15 cellular contexts compared by ENCODE assay signal in the genomic region with DNA sequence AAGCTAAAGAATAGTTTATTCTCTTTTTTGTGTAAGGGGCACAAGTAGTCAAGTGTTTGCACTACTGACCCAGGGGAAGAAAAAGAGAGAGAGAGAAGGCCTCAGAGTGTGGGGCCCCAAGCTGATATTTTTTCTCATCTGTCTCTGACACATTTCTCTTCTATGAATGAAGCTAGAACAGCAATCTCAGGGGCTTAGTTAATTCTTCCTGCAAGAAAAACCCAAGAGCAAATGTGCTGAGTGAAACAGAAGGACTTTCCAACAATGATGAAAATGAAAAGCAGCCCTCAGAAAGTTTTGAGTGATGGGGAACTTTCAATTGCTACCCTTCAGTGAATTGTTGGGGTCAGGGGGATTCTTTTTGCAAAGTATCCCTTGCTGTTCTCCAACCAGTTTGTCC. TPM values are rescaled to one million over a fixed set of nuclear protein-coding genes. Genes with fewer than 3 reads are reported as not detected.
DNase-seq lines count a peak whose midpoint lies in the region; ATAC-seq and TF ChIP-seq lines count a peak whose summit lies in the region.
"Had no signal": no experiment of that assay in that cellular context is flagged by ENCODE, and none has a peak within 500 bp of the region (broad histone marks: within the 10 kb centered on the region; RNA-seq: fewer than 3 reads in every experiment).

No MANE protein-coding gene starts in this region.

- POLR2A ChIA-PET in activated CD8-positive, alpha-beta T cell treated with anti-CD3 and anti-CD28 coated beads, Interleukin-2, amount 10 ng/mL, durations not matched to agents 7 days and 5 days (lab: Charles Lee), result interaction anchor here (1.2 to 1.5 kb wide), 2 partner anchors 10 to 62 kb away, joined by 5 read pairs; no protein-coding TSS in a partner anchor

- DNase-seq in activated naive CD4-positive, alpha-beta T cell treated with anti-CD3 and anti-CD28 coated beads for 36 hours, result no peak
- no peak for DNase-seq in activated naive CD4-positive, alpha-beta T cell treated with anti-CD3 and anti-CD28 coated beads, Interleukin-2, amount 50 U/mL, for 16 hours
- DNase-seq in activated CD8-positive, alpha-beta T cell treated with anti-CD3 and anti-CD28 coated beads, Interleukin-2, amount 10 ng/mL, durations not matched to agents 7 days and 5 days, result no peak
- DNase-seq in natural killer cell (no peak), BE2C (no peak), NCI-H128 (lab: John Stamatoyannopoulos, UW; ENCODE audit: unreplicated experiment) (no peak)
- DNase-seq: GDM1, NCI-H1105 treated with DMSO at 0.1 percent for 48 hours, NCI-H187, NCI-H226, NCI-H524 treated with DMSO at 0.1 percent for 48 hours had no signal

- intact Hi-C loops in activated naive CD4-positive, alpha-beta T cell treated with anti-CD3 and anti-CD28 coated beads for 36 hours (cut with micrococcal nuclease), result loop anchor here (1.0 kb wide), 2 partner anchors 9 to 63 kb away; a partner anchor contains a TSS
- intact Hi-C loops in natural killer cell (cut with micrococcal nuclease), result no loop called here

- no peak overlapping the region for H3K4me3 Mint-ChIP-seq in activated naive CD4-positive, alpha-beta T cell treated with anti-CD3 and anti-CD28 coated beads for 36 hours
- H3K4me3 Mint-ChIP-seq in activated CD8-positive, alpha-beta T cell treated with anti-CD3 and anti-CD28 coated beads, Interleukin-2, amount 10 ng/mL, durations not matched to agents 7 days and 5 days, result no peak overlapping the region
- H3K4me3 Mint-ChIP-seq in natural killer cell, result peak overlapping the region; percentile 53

- no peaks in the 10 kb centered on the region for H3K27me3 Mint-ChIP-seq in activated naive CD4-positive, alpha-beta T cell treated with anti-CD3 and anti-CD28 coated beads for 36 hours (ENCODE audit: low read depth)
- H3K27me3 Mint-ChIP-seq in activated CD8-positive, alpha-beta T cell treated with anti-CD3 and anti-CD28 coated beads, Interleukin-2, amount 10 ng/mL, durations not matched to agents 7 days and 5 days (ENCODE audit: low read depth), result no peaks in the 10 kb centered on the region
- no peaks in the 10 kb centered on the region for H3K27me3 Mint-ChIP-seq in natural killer cell (ENCODE audit: low read depth in 2 of 2)

- no peaks in the 10 kb centered on the region for H3K36me3 ChIP-seq in BE2C

- no peaks in the 10 kb centered on the region for H3K9me3 Mint-ChIP-seq in activated naive CD4-positive, alpha-beta T cell treated with anti-CD3 and anti-CD28 coated beads for 36 hours
- peaks cover 3% of the 10 kb centered on the region for H3K9me3 Mint-ChIP-seq in activated CD8-positive, alpha-beta T cell treated with anti-CD3 and anti-CD28 coated beads, Interleukin-2, amount 10 ng/mL, durations not matched to agents 7 days and 5 days (ENCODE audit: insufficient read depth)
- peaks cover 0 to 2% of the 10 kb centered on the region in 2 donors for H3K9me3 Mint-ChIP-seq in natural killer cell
- H3K9me3 Mint-ChIP-seq: IgD-negative memory B cell had no signal

- CTCF ChIA-PET in activated naive CD4-positive, alpha-beta T cell treated with anti-CD3 and anti-CD28 coated beads for 36 hours (lab: Charles Lee), result interaction anchor here (1.0 kb wide), 1 partner anchor 57 kb away, joined by 3 read pairs; no protein-coding TSS in a partner anchor
- CTCF ChIA-PET in activated CD8-positive, alpha-beta T cell treated with anti-CD3 and anti-CD28 coated beads, Interleukin-2, amount 10 ng/mL, durations not matched to agents 7 days and 5 days (lab: Charles Lee), result interaction anchor here (0.9 to 1.6 kb wide), 3 partner anchors 11 to 328 kb away, joined by 3 to 4 read pairs (median 4); no protein-coding TSS in a partner anchor

- ATAC-seq in activated CD8-positive, alpha-beta T cell treated with anti-CD3 and anti-CD28 coated beads, Interleukin-2, amount 10 ng/mL, durations not matched to agents 7 days and 5 days, result no peak
- ATAC-seq in natural killer cell (no peak), GM21447 (IDR thresholded peaks at IDR 0.05; ENCODE audit: unreplicated experiment) (no peak)
- ATAC-seq: Panc1 had no signal

- TF ChIP-seq CTCF in natural killer cell (IDR thresholded peaks at IDR 0.05) (no peak), BE2C (IDR thresholded peaks at IDR 0.05; ENCODE audit: low read depth, low read length) (no peak)

- H3K27ac Mint-ChIP-seq in activated naive CD4-positive, alpha-beta T cell treated with anti-CD3 and anti-CD28 coated beads for 36 hours, result peak overlapping the region; percentile 74
- H3K27ac Mint-ChIP-seq in activated CD8-positive, alpha-beta T cell treated with anti-CD3 and anti-CD28 coated beads, Interleukin-2, amount 10 ng/mL, durations not matched to agents 7 days and 5 days, result peak overlapping the region; percentile 49
- H3K27ac Mint-ChIP-seq in natural killer cell, result peak overlapping the region in 1 of 2 donors; percentile 20
- H3K27ac Mint-ChIP-seq: IgD-negative memory B cell had no signal

- H3K4me1 Mint-ChIP-seq in activated naive CD4-positive, alpha-beta T cell treated with anti-CD3 and anti-CD28 coated beads for 36 hours (ENCODE audit: low read depth), result peaks cover 39% of the 10 kb centered on the region
- H3K4me1 Mint-ChIP-seq in activated CD8-positive, alpha-beta T cell treated with anti-CD3 and anti-CD28 coated beads, Interleukin-2, amount 10 ng/mL, durations not matched to agents 7 days and 5 days (ENCODE audit: low read depth), result peaks cover 36% of the 10 kb centered on the region
- H3K4me1 Mint-ChIP-seq in natural killer cell, result peaks cover 15 to 47% of the 10 kb centered on the region in 2 donors

- H3K4me1 ChIP-seq in BE2C, result no peaks in the 10 kb centered on the region

- H3K36me3 Mint-ChIP-seq in activated naive CD4-positive, alpha-beta T cell treated with anti-CD3 and anti-CD28 coated beads for 36 hours (ENCODE audit: low read depth), result no peaks in the 10 kb centered on the region
- H3K36me3 Mint-ChIP-seq in activated CD8-positive, alpha-beta T cell treated with anti-CD3 and anti-CD28 coated beads, Interleukin-2, amount 10 ng/mL, durations not matched to agents 7 days and 5 days (ENCODE audit: low read depth), result peaks cover 11% of the 10 kb centered on the region
- H3K36me3 Mint-ChIP-seq in natural killer cell, result no peaks in the 10 kb centered on the region

- H3K4me3 ChIP-seq in BE2C (ENCODE audit: low read depth, low read length), result no peak overlapping the region
- H3K4me3 ChIP-seq: SK-N-MC had no signal

- H3K27me3 ChIP-seq in BE2C, result no peaks in the 10 kb centered on the region

- H3K9me3 ChIP-seq in BE2C, result no peaks in the 10 kb centered on the region

RNA-seq across cellular contexts. Expression of a gene that starts 9.2 kb away (rescaled TPM):
- total RNA-seq in activated naive CD4-positive, alpha-beta T cell treated with anti-CD3 and anti-CD28 coated beads for 36 hours, result 100 to 1,000 TPM; 482 to 507 TPM
- 100 to 1,000 TPM; 622 to 627 TPM for total RNA-seq in activated CD8-positive, alpha-beta T cell treated with anti-CD3 and anti-CD28 coated beads, Interleukin-2, amount 10 ng/mL, durations not matched to agents 7 days and 5 days
- 1,000 to 10,000 TPM in 1 of 3 donors, 100 to 1,000 TPM in 2; 866 to 1,028 (median 919) TPM for total RNA-seq in natural killer cell
- 48.0 TPM for polyA plus RNA-seq in BE2C (2012; ENCODE audit: insufficient read depth, insufficient read length, low read depth)
